ENCODE assay signal across 8 cellular contexts in genomic region chr4:78775278-78776030, GRCh38. TPM values are rescaled to one million over a fixed set of nuclear protein-coding genes. Genes with fewer than 3 reads are reported as not detected.
A peak's percentile ranks its signal among the peaks of the same experiment; 100 is the strongest.
DNase-seq lines count a peak whose midpoint lies in the region; FAIRE-seq and TF ChIP-seq lines count a peak whose summit lies in the region.

No MANE protein-coding gene starts in this region.

- H3K4me1 ChIP-seq in cardiac muscle cell (ENCODE audit: low read depth) = peaks cover 33% of the 10 kb centered on the region
- no peaks in the 10 kb centered on the region for H3K4me1 ChIP-seq in parathyroid adenoma
- peaks cover 0 to 36% (median 4%) of the 10 kb centered on the region in 4 donors for H3K4me1 ChIP-seq in tibial artery

- H3K4me2 ChIP-seq in parathyroid adenoma (ENCODE audit: low read length) = peak overlapping the region; percentile 94

- H3K36me3 ChIP-seq in cardiac muscle cell = no peaks in the 10 kb centered on the region
- no peaks in the 10 kb centered on the region for H3K36me3 ChIP-seq in parathyroid adenoma (ENCODE audit: control insufficient read depth, insufficient read depth, low read length)
- H3K36me3 ChIP-seq in tibial artery = no peaks in the 10 kb centered on the region

- H3K9me3 ChIP-seq in cardiac muscle cell (ENCODE audit: low read depth) = no peaks in the 10 kb centered on the region
- H3K9me3 ChIP-seq in parathyroid adenoma (ENCODE audit: control insufficient read depth, low read length) = no peaks in the 10 kb centered on the region
- no peaks in the 10 kb centered on the region for H3K9me3 ChIP-seq in tibial artery

- H2AFZ ChIP-seq in parathyroid adenoma = peak overlapping the region; percentile 66

- intact Hi-C loops in tibial artery (cut with DNase I; ENCODE audit: low total_unique reads) = loop anchor here (10.0 kb wide), 1 partner anchor 131 kb away; no protein-coding TSS in a partner anchor

- TF ChIP-seq CTCF in LNCaP clone FGC (IDR thresholded peaks at IDR 0.05; ENCODE audit: control insufficient read depth, extremely low read depth, insufficient read depth) = no peak
- no peak for TF ChIP-seq CTCF in cardiac muscle cell (IDR thresholded peaks at IDR 0.05; ENCODE audit: low read depth, low read length)
- no peak for TF ChIP-seq CTCF in parathyroid adenoma (IDR thresholded peaks at IDR 0.05)
- TF ChIP-seq CTCF in tibial artery (IDR thresholded peaks at IDR 0.05) = no peak

- H3K27me3 ChIP-seq in cardiac muscle cell = no peaks in the 10 kb centered on the region
- no peaks in the 10 kb centered on the region for H3K27me3 ChIP-seq in parathyroid adenoma (ENCODE audit: control insufficient read depth, insufficient read depth, low read length)
- no peaks in the 10 kb centered on the region for H3K27me3 ChIP-seq in tibial artery

- H3K27ac ChIP-seq in cardiac muscle cell (peak overlapping the region; percentile 98), parathyroid adenoma (peak overlapping the region; percentile 88), tibial artery (peak overlapping the region; percentile 98 to 99)

- DNase-seq in GF-D8 (lab: John Stamatoyannopoulos, UW) = peak; percentile 76
- peak; percentile 44 for DNase-seq in H54 (ENCODE audit: insufficient read length, low spot score)
- no peak for DNase-seq in LNCaP clone FGC (ENCODE audit: low read depth)
- peak; percentile 82 for DNase-seq in SKM-1 treated with dmso at 0.1 percent for 144 hours (lab: John Stamatoyannopoulos, UW; ENCODE audit: unreplicated experiment)
- peak; percentile 71 for DNase-seq in activated naive CD8-positive, alpha-beta T cell treated with anti-CD3 and anti-CD28 coated beads, Interleukin-2, amount 50 U/mL, for 16 hours (ENCODE audit: low read depth, low spot score)
- peak; percentile 82 to 90 for DNase-seq in cardiac muscle cell (ENCODE audit: low read depth in 1 of 2, low spot score in 1 of 2)
- peak; percentile 87 to 94 for DNase-seq in tibial artery

- peak overlapping the region; percentile 2 for H3K9ac ChIP-seq in parathyroid adenoma

- TF ChIP-seq POLR2A in H54 (IDR thresholded peaks at IDR 0.05; ENCODE audit: low read depth, low read length) = no peak

- H3K4me3 ChIP-seq in LNCaP clone FGC (ENCODE audit: low read depth, low read length) = peak overlapping the region; percentile 83
- H3K4me3 ChIP-seq in cardiac muscle cell = peak overlapping the region; percentile 58
- H3K4me3 ChIP-seq in parathyroid adenoma (ENCODE audit: low read depth, low read length) = peak overlapping the region; percentile 96
- H3K4me3 ChIP-seq in tibial artery = peak overlapping the region; percentile 78 to 92

- H3K79me2 ChIP-seq in parathyroid adenoma = no peaks in the 10 kb centered on the region

- FAIRE-seq in H54 (lab: Jason Lieb, UNC) = no peak

RNA-seq across cellular contexts. Expression of gene BMP2K, which starts 0.7 kb away (rescaled TPM):
- 7.3 and 14.6 TPM in 2 replicates for total RNA-seq in cardiac muscle cell
- 5.4 and 9.4 TPM in 2 replicates for polyA plus RNA-seq in cardiac muscle cell
